ENCODE assay signal across 9 cellular contexts in genomic region chr6:35140991-35141720, GRCh38. TPM values are rescaled to one million over a fixed set of nuclear protein-coding genes. Genes with fewer than 3 reads are reported as not detected.
DNase-seq lines count a peak whose midpoint lies in the region; ATAC-seq, FAIRE-seq and TF ChIP-seq lines count a peak whose summit lies in the region.
"Had no signal": no experiment of that assay in that cellular context is flagged by ENCODE, and none has a peak within 500 bp of the region (broad histone marks: within the 10 kb centered on the region; RNA-seq: fewer than 3 reads in every experiment).

Gene TCP11 (minus strand): TSS chr6:35141339. CDS start chr6:35140870, 469 bp downstream.

- peak within 1 kb of the TSS; percentile 67 for H3K27ac Mint-ChIP-seq in T-helper 17 cell

- TF ChIP-seq RAD21 in GM12878 (IDR thresholded peaks at IDR 0.05; ENCODE audit: insufficient read depth, low read depth, low read length): no peak

- H3K9me3 ChIP-seq in T-helper 17 cell (ENCODE audit: control insufficient read depth, low read length, poor library complexity, severe bottlenecking) (no peaks in the 10 kb centered on the region), GM12878 (replicated peaks; ENCODE audit: control insufficient read depth, insufficient read depth, low read length) (no peaks in the 10 kb centered on the region), mucosa of rectum (ENCODE audit: control insufficient read depth in 2 of 2, low read length in 2 of 2) (no peaks in the 10 kb centered on the region), transverse colon (no peaks in the 10 kb centered on the region)
- H3K9me3 ChIP-seq: body of pancreas had no signal

- no peak for FAIRE-seq in GM12878 (lab: Jason Lieb, UNC)

- H2AFZ ChIP-seq in GM12878 (ENCODE audit: control insufficient read depth, low read depth, low read length): peak within 1 kb of the TSS; percentile 58

- no peak within 1 kb of the TSS for H3K27ac ChIP-seq in GM12878 (ENCODE audit: control insufficient read depth, insufficient read depth)
- H3K27ac ChIP-seq in mucosa of rectum (ENCODE audit: low read depth in 2 of 2, low read length in 2 of 2): no peak within 1 kb of the TSS
- H3K27ac ChIP-seq in transverse colon: no peak within 1 kb of the TSS
- H3K27ac ChIP-seq: body of pancreas had no signal

- RAD21 ChIA-PET in GM12878 (lab: Charles Lee; ENCODE audit: unreplicated experiment): interaction anchor here (1.5 kb wide), 1 partner anchor 67 kb away, joined by 3 read pairs; no protein-coding TSS in a partner anchor

- H3K36me3 ChIP-seq in GM12878 (ENCODE audit: control insufficient read depth in 2 of 2, insufficient read depth in 2 of 2, low read length in 1 of 2): no peaks in the 10 kb centered on the region
- no peaks in the 10 kb centered on the region for H3K36me3 ChIP-seq in mucosa of rectum (ENCODE audit: control insufficient read depth in 2 of 2, insufficient read depth in 2 of 2, low read length in 2 of 2)
- no peaks in the 10 kb centered on the region for H3K36me3 ChIP-seq in transverse colon

- peak within 1 kb of the TSS; percentile 77 for H3K4me3 Mint-ChIP-seq in T-helper 17 cell

- peaks cover 32% of the 10 kb centered on the region for H3K27me3 Mint-ChIP-seq in T-helper 17 cell

- no peaks in the 10 kb centered on the region for H3K36me3 Mint-ChIP-seq in T-helper 17 cell (ENCODE audit: low read depth)

- no peaks in the 10 kb centered on the region for H4K20me1 ChIP-seq in GM12878 (ENCODE audit: control insufficient read depth, insufficient read depth)

- intact Hi-C loops in GM12878 (cut with micrococcal nuclease; ENCODE audit: unreplicated experiment): loop anchor here (1.0 to 10.0 kb wide), 5 partner anchors 100 to 976 kb away; no protein-coding TSS in a partner anchor
- intact Hi-C loops in transverse colon (cut with DNase I; ENCODE audit: low total_unique reads): loop anchor here (2.0 to 10.0 kb wide), 2 partner anchors 104 to 154 kb away; no protein-coding TSS in a partner anchor

- H3K4me1 ChIP-seq in GM12878 (ENCODE audit: control insufficient read depth, insufficient read depth, low read length) (no peaks in the 10 kb centered on the region), mucosa of rectum (ENCODE audit: control insufficient read depth in 2 of 2, insufficient read depth in 2 of 2, low read length in 2 of 2) (peaks cover 5% of the 10 kb centered on the region in 2 donors), transverse colon (peaks cover 0 to 23% (median 13%) of the 10 kb centered on the region in 4 donors)

- WGBS in GM12878 (ENCODE audit: insufficient coverage, insufficient replicate concordance, low lambda C conversion rate, missing lambda C conversion rate): 47% methylated on average over 44 of the region's 74 CpGs
- 54% methylated on average over 65 of the region's 74 CpGs; no CpG with 5 or more reads in 1 of the 2 donors for WGBS in transverse colon (ENCODE audit: low coverage in 1 of 2), 2 donors

- CTCF ChIA-PET in GM12878 (lab: Yijun Ruan, JAX): interaction anchor here (1.2 to 4.5 kb wide), 2 partner anchors 28 to 154 kb away, joined by 3 to 145 read pairs; no protein-coding TSS in a partner anchor

- TF ChIP-seq POLR2A in GM12878 (IDR thresholded peaks at IDR 0.05; ENCODE audit: low read depth, low read length) (no peak), transverse colon (IDR thresholded peaks at IDR 0.05) (no peak)

- TF ChIP-seq EP300 in GM12878 (IDR thresholded peaks at IDR 0.05; ENCODE audit: borderline replicate concordance in 1 of 2, control insufficient read depth in 1 of 2, low read depth in 2 of 2, low read length in 2 of 2): no peak
- no peak for TF ChIP-seq EP300 in transverse colon (IDR thresholded peaks at IDR 0.05; ENCODE audit: low read depth)

- no peaks in the 10 kb centered on the region for H3K79me2 ChIP-seq in GM12878 (ENCODE audit: control insufficient read depth, insufficient read depth, low read length)

- no peak for ATAC-seq in T-helper 17 cell
- ATAC-seq in GM12878: peak; percentile 65
- ATAC-seq in HG03432 (IDR thresholded peaks at IDR 0.05; ENCODE audit: unreplicated experiment): no peak
- ATAC-seq in GM18861 (IDR thresholded peaks at IDR 0.05; ENCODE audit: unreplicated experiment): no peak
- ATAC-seq: body of pancreas had no signal

- no peak for DNase-seq in T-helper 17 cell
- no peak for DNase-seq in GM12878 (ENCODE audit: low read depth, low spot score)
- peak; percentile 42 for DNase-seq in transverse colon
- no peak for DNase-seq in NK-92 (lab: John Stamatoyannopoulos, UW; ENCODE audit: unreplicated experiment)

- peak within 1 kb of the TSS; percentile 32; the same call in 1 of the 2 replicates for H3K4me3 ChIP-seq in GM12878
- H3K4me3 ChIP-seq in mucosa of rectum (ENCODE audit: low read length in 2 of 2): peak within 1 kb of the TSS; percentile 13 to 27
- H3K4me3 ChIP-seq in transverse colon: peak within 1 kb of the TSS in 2 of 4 donors; percentile 19 to 29
- H3K4me3 ChIP-seq: body of pancreas had no signal

- TF ChIP-seq CTCF in GM12878 (IDR thresholded peaks at IDR 0.05 in 2 of 3, conservative IDR thresholded peaks at IDR 0.05 in 1 of 3; ENCODE audit: control insufficient read depth in 2 of 3, extremely low read depth in 1 of 3, insufficient read depth in 1 of 3, low read depth in 3 of 3, low read length in 3 of 3) (no peak), transverse colon (IDR thresholded peaks at IDR 0.05) (no peak)

- peak within 1 kb of the TSS; percentile 55; the same call in 1 of the 2 replicates for H3K4me2 ChIP-seq in GM12878 (ENCODE audit: control insufficient read depth, insufficient read depth)

- in situ Hi-C loops in GM12878 (cut with MboI): no loop called here
- in situ Hi-C loops in transverse colon (cut with MboI; ENCODE audit: low pct_ligation_motif_present in 1 of 4, low pct_unique_long_range_greater_than_20kb in 1 of 4, low sequenced_read_pairs in 3 of 4): loop anchor here in 2 of 4 donors (5.0 to 10.0 kb wide), 2 partner anchors 104 to 149 kb away; no protein-coding TSS in a partner anchor

- BruUV-seq in GM12878 (replicated peaks; lab: Mats Ljungman, UMichigan): no TSS peak

- H3K27me3 ChIP-seq in GM12878 (replicated peaks in 1 of 2; ENCODE audit: control insufficient read depth in 2 of 2, insufficient read depth in 2 of 2, low read length in 1 of 2) (no peaks in the 10 kb centered on the region), mucosa of rectum (ENCODE audit: control insufficient read depth in 2 of 2, insufficient read depth in 2 of 2, low read length in 2 of 2) (no peaks in the 10 kb centered on the region), transverse colon (no peaks in the 10 kb centered on the region)

- H3K4me1 Mint-ChIP-seq in T-helper 17 cell: peaks cover 15% of the 10 kb centered on the region

- POLR2A ChIA-PET in GM12878 (lab: Charles Lee): interaction anchor here (0.5 kb wide), 1 partner anchor 174 kb away, joined by 3 read pairs; no protein-coding TSS in a partner anchor

- SMC1A ChIA-PET in GM12878 (lab: Charles Lee; ENCODE audit: uncharacterized antibody, unreplicated experiment): no interaction called here

- H3K9ac ChIP-seq in GM12878 (ENCODE audit: control insufficient read depth, insufficient read depth, low read length) (no peak within 1 kb of the TSS), mucosa of rectum (ENCODE audit: low read depth in 1 of 2, low read length in 2 of 2) (peak within 1 kb of the TSS in 1 of 2 donors; percentile 39)

TF ChIP-seq in GM12878, 131 proteins besides CTCF, POLR2A, EP300 and RAD21 (continues in another document):
- TF ChIP-seq POLR2AphosphoS5 (IDR thresholded peaks at IDR 0.05; ENCODE audit: low read length) (no peak), HDAC2 (IDR thresholded peaks at IDR 0.05) (no peak), KAT2A (conservative IDR thresholded peaks at IDR 0.05; ENCODE audit: control insufficient read depth, low read depth, low read length) (no peak), RUNX3 (IDR thresholded peaks at IDR 0.05; ENCODE audit: low read length) (0 out of 2 replicates have a peak, but pooled peaks have one; percentile 22)
- TF ChIP-seq, protein P1, sequence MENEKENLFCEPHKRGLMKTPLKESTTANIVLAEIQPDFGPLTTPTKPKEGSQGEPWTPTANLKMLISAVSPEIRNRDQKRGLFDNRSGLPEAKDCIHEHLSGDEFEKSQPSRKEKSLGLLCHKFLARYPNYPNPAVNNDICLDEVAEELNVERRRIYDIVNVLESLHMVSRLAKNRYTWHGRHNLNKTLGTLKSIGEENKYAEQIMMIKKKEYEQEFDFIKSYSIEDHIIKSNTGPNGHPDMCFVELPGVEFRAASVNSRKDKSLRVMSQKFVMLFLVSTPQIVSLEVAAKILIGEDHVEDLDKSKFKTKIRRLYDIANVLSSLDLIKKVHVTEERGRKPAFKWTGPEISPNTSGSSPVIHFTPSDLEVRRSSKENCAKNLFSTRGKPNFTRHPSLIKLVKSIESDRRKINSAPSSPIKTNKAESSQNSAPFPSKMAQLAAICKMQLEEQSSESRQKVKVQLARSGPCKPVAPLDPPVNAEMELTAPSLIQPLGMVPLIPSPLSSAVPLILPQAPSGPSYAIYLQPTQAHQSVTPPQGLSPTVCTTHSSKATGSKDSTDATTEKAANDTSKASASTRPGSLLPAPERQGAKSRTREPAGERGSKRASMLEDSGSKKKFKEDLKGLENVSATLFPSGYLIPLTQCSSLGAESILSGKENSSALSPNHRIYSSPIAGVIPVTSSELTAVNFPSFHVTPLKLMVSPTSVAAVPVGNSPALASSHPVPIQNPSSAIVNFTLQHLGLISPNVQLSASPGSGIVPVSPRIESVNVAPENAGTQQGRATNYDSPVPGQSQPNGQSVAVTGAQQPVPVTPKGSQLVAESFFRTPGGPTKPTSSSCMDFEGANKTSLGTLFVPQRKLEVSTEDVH (IDR thresholded peaks at IDR 0.05; ENCODE audit: low read depth, partially characterized antibody): no peak

RNA-seq across cellular contexts. Expression of gene TCP11, which starts in this region (rescaled TPM):
- total RNA-seq in T-helper 17 cell (not detected), GM12878 (2014; rRNA removed) (0.49 TPM in 1 of 2 replicates, not detected in the other), GM12878 (2014; rRNA removed; fragmentation: Illumina TruSeq; extraction: Trizol) (not detected in 2 replicates), GM12878 (2021) (not detected in 2 replicates), transverse colon (under 1 TPM in 1 of 4 donors, not detected in 3; 0.96 TPM)
- total RNA-seq in GM12878 (2013; cell fraction: nucleolus; rRNA removed): 0.24 and 0.67 TPM in 2 replicates
- polyA plus RNA-seq in GM12878 (2011; ENCODE audit: low read depth): not detected
- polyA plus RNA-seq in GM12878 (2011; rRNA removed) (not detected in 2 replicates), GM12878 (2014; fragmentation: Illumina TruSeq; extraction: Trizol) (not detected in 2 replicates), GM12878 (2014; fragmentation: Nextera tagmentation; extraction: Ambion mirVana) (not detected), GM12878 (2014; rRNA removed) (not detected in 2 replicates), GM12878 (2016; fragmentation: Nextera tagmentation; extraction: Ambion mirVana) (not detected)
- polyA plus RNA-seq in GM12878 (2011; cell fraction: cytosol; rRNA removed): 0.05 and 0.10 TPM in 2 replicates
- 0.09 TPM in 1 of 2 replicates, not detected in the other for polyA plus RNA-seq in GM12878 (2011; cell fraction: nucleus; rRNA removed)
- 0.10 and 0.11 TPM in 2 replicates for polyA plus RNA-seq in GM12878 (2012)
- polyA minus RNA-seq in GM12878 (2011; rRNA and poly(A)+ RNA removed): not detected in 2 replicates
- not detected in 2 replicates for polyA minus RNA-seq in GM12878 (2011; cell fraction: cytosol; rRNA and poly(A)+ RNA removed)
- not detected in 2 replicates for polyA minus RNA-seq in GM12878 (2011; cell fraction: nucleus; rRNA and poly(A)+ RNA removed)
- total RNA-seq: body of pancreas, NCI-H460 had no signal

Comparison
In these comparisons a context has a peak if more than half of its experiments do, and no peak if none do; other contexts are left out.
1. Peak in ATAC-seq, H3K4me3 ChIP-seq and H3K4me2 ChIP-seq in GM12878; RNA of the gene not detected or under 1 TPM.
2. Peak in DNase-seq in transverse colon; RNA of the gene not detected or under 1 TPM.